Comparison of ENCODE assay signal across 8 cellular contexts in the genomic region with DNA sequence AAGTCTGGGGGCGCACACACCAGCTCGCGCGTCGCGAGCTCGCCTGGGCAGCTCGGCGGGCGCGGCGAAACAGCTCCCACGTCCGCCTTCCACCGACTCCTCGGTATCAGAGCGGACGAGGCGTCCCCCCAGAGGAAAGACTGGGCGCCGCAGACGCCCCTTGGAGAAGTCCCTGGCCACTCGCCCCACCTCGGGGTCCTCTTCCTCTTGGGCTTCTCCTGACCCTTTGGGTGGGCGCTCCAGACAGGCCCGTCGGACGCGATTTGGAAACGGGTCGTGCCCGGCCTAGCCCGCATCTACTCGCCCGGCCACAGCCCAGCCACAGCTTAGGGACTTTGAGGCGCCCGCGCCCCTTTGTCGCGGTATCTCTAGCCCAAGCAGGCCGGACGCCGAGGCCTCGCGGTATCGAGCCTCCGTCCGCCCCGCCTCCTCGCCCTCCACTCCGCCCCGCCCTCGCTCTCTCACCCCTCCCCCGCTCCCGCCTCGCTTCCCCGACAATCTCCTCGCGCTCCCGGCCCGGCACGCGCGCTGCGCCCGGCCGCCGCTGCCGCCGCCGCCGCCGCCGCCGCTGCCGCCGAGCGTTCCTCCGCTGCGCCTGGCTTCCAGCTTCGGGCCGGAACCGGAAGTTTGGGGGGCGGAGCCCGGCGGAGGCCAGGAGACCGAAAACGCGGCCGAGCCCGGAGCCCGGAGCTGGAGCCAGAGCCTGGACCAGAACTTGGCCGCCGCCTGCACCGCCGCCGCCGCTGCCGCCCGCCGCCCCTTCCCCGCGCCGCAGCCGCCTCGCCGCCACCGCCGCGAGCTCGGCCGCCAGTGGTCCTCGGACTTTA. TPM values are rescaled to one million over a fixed set of nuclear protein-coding genes. Genes with fewer than 3 reads are reported as not detected.
DNase-seq lines count a peak whose midpoint lies in the region; ATAC-seq and TF ChIP-seq lines count a peak whose summit lies in the region.

No MANE protein-coding gene starts in this region.

- ATAC-seq in GM21825 (IDR thresholded peaks at IDR 0.05; ENCODE audit: unreplicated experiment) (peak; percentile 85), natural killer cell (peak; percentile 79 to 91 (median 86))
- ATAC-seq in stimulated activated memory B cell treated with anti-CD40 and anti-IgM and Interleukin-4, amounts not matched to agents 10 μg/mL and 1 μg/mL and 100 μg/mL, for 72 hours = peak; percentile 93

- peaks cover 9 to 13% of the 10 kb centered on the region in 2 donors for H3K27me3 Mint-ChIP-seq in natural killer cell (ENCODE audit: low read depth in 2 of 2)
- peaks cover 50% of the 10 kb centered on the region for H3K27me3 Mint-ChIP-seq in stimulated activated memory B cell treated with anti-CD40 and anti-IgM and Interleukin-4, amounts not matched to agents 10 μg/mL and 1 μg/mL and 100 μg/mL, for 72 hours

- intact Hi-C loops in natural killer cell (cut with micrococcal nuclease) = no loop called here

- H3K9me3 Mint-ChIP-seq in natural killer cell = no peaks in the 10 kb centered on the region
- peaks cover 2% of the 10 kb centered on the region for H3K9me3 Mint-ChIP-seq in stimulated activated memory B cell treated with anti-CD40 and anti-IgM and Interleukin-4, amounts not matched to agents 10 μg/mL and 1 μg/mL and 100 μg/mL, for 72 hours

- peak overlapping the region; percentile 96 for H3K4me3 Mint-ChIP-seq in natural killer cell
- H3K4me3 Mint-ChIP-seq in stimulated activated memory B cell treated with anti-CD40 and anti-IgM and Interleukin-4, amounts not matched to agents 10 μg/mL and 1 μg/mL and 100 μg/mL, for 72 hours = peak overlapping the region; percentile 86

- peaks cover 44 to 47% of the 10 kb centered on the region in 2 donors for H3K4me1 Mint-ChIP-seq in natural killer cell
- H3K4me1 Mint-ChIP-seq in stimulated activated memory B cell treated with anti-CD40 and anti-IgM and Interleukin-4, amounts not matched to agents 10 μg/mL and 1 μg/mL and 100 μg/mL, for 72 hours = peaks cover 36% of the 10 kb centered on the region

- peak overlapping the region; percentile 94 to 96 for H3K27ac Mint-ChIP-seq in natural killer cell
- H3K27ac Mint-ChIP-seq in stimulated activated memory B cell treated with anti-CD40 and anti-IgM and Interleukin-4, amounts not matched to agents 10 μg/mL and 1 μg/mL and 100 μg/mL, for 72 hours = peak overlapping the region; percentile 85

- no peak for TF ChIP-seq CTCF in natural killer cell (IDR thresholded peaks at IDR 0.05)

- DNase-seq in DMS79 (lab: John Stamatoyannopoulos, UW) = peak; percentile 83
- peak; percentile 62 for DNase-seq in KG1 (lab: John Stamatoyannopoulos, UW)
- DNase-seq in RPMI7951 (ENCODE audit: low read depth) = peak; percentile 88
- peak; percentile 81 for DNase-seq in activated T-helper 9 cell treated with anti-CD3 and anti-CD28 coated beads, Interleukin-2, amount 50 U/mL, for 16 hours (ENCODE audit: low read depth)
- DNase-seq in fibroblast of peridontal ligament (ENCODE audit: extremely low read depth) = peak; percentile 82
- peak; percentile 89 for DNase-seq in natural killer cell

- no peaks in the 10 kb centered on the region for H3K36me3 Mint-ChIP-seq in natural killer cell
- no peaks in the 10 kb centered on the region for H3K36me3 Mint-ChIP-seq in stimulated activated memory B cell treated with anti-CD40 and anti-IgM and Interleukin-4, amounts not matched to agents 10 μg/mL and 1 μg/mL and 100 μg/mL, for 72 hours

RNA-seq across cellular contexts. Expression of gene ACVR2A, which starts 0.8 kb away (rescaled TPM):
- 6.8 and 7.6 TPM in 2 replicates for total RNA-seq in RPMI7951 (2014; rRNA removed; shearing (Covaris generic))
- 10 to 100 TPM; 14.7 to 16.7 (median 16.2) TPM for total RNA-seq in natural killer cell

Comparison
In these comparisons a context has a peak if more than half of its experiments do, and no peak if none do; other contexts are left out.
1. Peak in every context shown above with its lines: DNase-seq and ATAC-seq.